22 cellular contexts compared by ENCODE assay signal in genomic region chr15:87706001-87706400, GRCh38.
DNase-seq lines count a peak whose midpoint lies in the region; ATAC-seq and TF ChIP-seq lines count a peak whose summit lies in the region.
"Had no signal": no experiment of that assay in that cellular context is flagged by ENCODE, and none has a peak within 500 bp of the region (broad histone marks: within the 10 kb centered on the region; RNA-seq: fewer than 3 reads in every experiment).

No MANE protein-coding gene starts in this region.

- H3K27ac ChIP-seq in WERI-Rb-1, result peak overlapping the region; percentile 88
- H3K27ac ChIP-seq in neural cell (ENCODE audit: low read length), result peak overlapping the region; percentile 85
- H3K27ac ChIP-seq: BLaER1 had no signal

- no peak overlapping the region for H3K9ac ChIP-seq in neural cell (ENCODE audit: low read length)
- H3K9ac ChIP-seq: BLaER1 had no signal

- no peak overlapping the region for H3K4me3 ChIP-seq in WERI-Rb-1 (ENCODE audit: low read depth, low read length)
- H3K4me3 ChIP-seq in neural cell (ENCODE audit: low read length), result no peak overlapping the region
- H3K4me3 ChIP-seq: BLaER1 had no signal

- H3K79me2 ChIP-seq in neural cell (replicated peaks; ENCODE audit: insufficient read depth, low read length), result no peaks in the 10 kb centered on the region

- H4K20me1 ChIP-seq in neural cell (ENCODE audit: insufficient read depth), result no peaks in the 10 kb centered on the region
- H4K20me1 ChIP-seq: BLaER1 had no signal

- no peaks in the 10 kb centered on the region for H3F3A ChIP-seq in neural cell (ENCODE audit: insufficient read depth, low read length, poor library complexity, severe bottlenecking)

- ATAC-seq in GM21619 (IDR thresholded peaks at IDR 0.05; ENCODE audit: unreplicated experiment) (no peak), GM18909 (IDR thresholded peaks at IDR 0.05; ENCODE audit: poor library complexity, unreplicated experiment) (no peak)

- no peak overlapping the region for H2AFZ ChIP-seq in neural cell (ENCODE audit: low read depth, low read length)

- no peak for TF ChIP-seq EP300 in neural cell (conservative IDR thresholded peaks at IDR 0.05; ENCODE audit: poor library complexity, severe bottlenecking)

- H3K9me3 ChIP-seq in WERI-Rb-1 (ENCODE audit: severe bottlenecking) (peaks cover 2% of the 10 kb centered on the region), neural cell (ENCODE audit: low read length) (no peaks in the 10 kb centered on the region)
- H3K9me3 ChIP-seq: BE2C, BLaER1 had no signal

- H3K4me2 ChIP-seq in neural cell (ENCODE audit: low read length), result no peak overlapping the region
- H3K4me2 ChIP-seq: BLaER1 had no signal

- H3K36me3 ChIP-seq in WERI-Rb-1 (no peaks in the 10 kb centered on the region), neural cell (ENCODE audit: insufficient read depth, low read length) (no peaks in the 10 kb centered on the region)
- H3K36me3 ChIP-seq: BE2C, BLaER1 had no signal

- DNase-seq in WERI-Rb-1 (no peak), cerebellum (ENCODE audit: low spot score) (peak; percentile 14), NCI-H2081 (lab: John Stamatoyannopoulos, UW) (no peak), NCI-H2029 treated with DMSO at 0.1 percent for 48 hours (lab: John Stamatoyannopoulos, UW) (no peak)
- DNase-seq: 8988T; ACHN; BE2C; CD4-positive, alpha-beta memory T cell; CD4-positive, CD25-positive, alpha-beta regulatory T cell; CD8-positive, alpha-beta memory T cell; COR-L47; DMS 273 treated with DMSO at 0.1 percent for 48 hours; DMS153; DMS53; DMS79; DND-41; EL; GF-D8 had no signal

- no peak for TF ChIP-seq CTCF in WERI-Rb-1 (IDR thresholded peaks at IDR 0.05; ENCODE audit: low read depth, low read length)
- TF ChIP-seq CTCF in neural cell (IDR thresholded peaks at IDR 0.05; ENCODE audit: poor library complexity, severe bottlenecking), result no peak

- H3K9me2 ChIP-seq in neural cell (ENCODE audit: insufficient read depth, low read length), result no peaks in the 10 kb centered on the region

- H3K27me3 ChIP-seq in WERI-Rb-1 (ENCODE audit: insufficient read depth, low read depth, severe bottlenecking), result no peaks in the 10 kb centered on the region
- no peaks in the 10 kb centered on the region for H3K27me3 ChIP-seq in neural cell (ENCODE audit: insufficient read depth, low read depth, low read length)
- H3K27me3 ChIP-seq: BE2C, BLaER1 had no signal

- TF ChIP-seq RAD21 in neural cell (conservative IDR thresholded peaks at IDR 0.05), result no peak

TF ChIP-seq in neural cell, 6 proteins besides CTCF, POLR2A, EP300 and RAD21:
- TF ChIP-seq EZH2 (IDR thresholded peaks at IDR 0.05; ENCODE audit: borderline replicate concordance, insufficient read depth, low read length, poor library complexity, severe bottlenecking) (no peak), MXI1 (conservative IDR thresholded peaks at IDR 0.05; ENCODE audit: poor library complexity, severe bottlenecking) (no peak), POLR2AphosphoS5 (IDR thresholded peaks at IDR 0.05) (no peak), TAF1 (IDR thresholded peaks at IDR 0.05; ENCODE audit: low read depth) (no peak), SMC3 (conservative IDR thresholded peaks at IDR 0.05; ENCODE audit: poor library complexity) (no peak)
- TF ChIP-seq, protein P1, sequence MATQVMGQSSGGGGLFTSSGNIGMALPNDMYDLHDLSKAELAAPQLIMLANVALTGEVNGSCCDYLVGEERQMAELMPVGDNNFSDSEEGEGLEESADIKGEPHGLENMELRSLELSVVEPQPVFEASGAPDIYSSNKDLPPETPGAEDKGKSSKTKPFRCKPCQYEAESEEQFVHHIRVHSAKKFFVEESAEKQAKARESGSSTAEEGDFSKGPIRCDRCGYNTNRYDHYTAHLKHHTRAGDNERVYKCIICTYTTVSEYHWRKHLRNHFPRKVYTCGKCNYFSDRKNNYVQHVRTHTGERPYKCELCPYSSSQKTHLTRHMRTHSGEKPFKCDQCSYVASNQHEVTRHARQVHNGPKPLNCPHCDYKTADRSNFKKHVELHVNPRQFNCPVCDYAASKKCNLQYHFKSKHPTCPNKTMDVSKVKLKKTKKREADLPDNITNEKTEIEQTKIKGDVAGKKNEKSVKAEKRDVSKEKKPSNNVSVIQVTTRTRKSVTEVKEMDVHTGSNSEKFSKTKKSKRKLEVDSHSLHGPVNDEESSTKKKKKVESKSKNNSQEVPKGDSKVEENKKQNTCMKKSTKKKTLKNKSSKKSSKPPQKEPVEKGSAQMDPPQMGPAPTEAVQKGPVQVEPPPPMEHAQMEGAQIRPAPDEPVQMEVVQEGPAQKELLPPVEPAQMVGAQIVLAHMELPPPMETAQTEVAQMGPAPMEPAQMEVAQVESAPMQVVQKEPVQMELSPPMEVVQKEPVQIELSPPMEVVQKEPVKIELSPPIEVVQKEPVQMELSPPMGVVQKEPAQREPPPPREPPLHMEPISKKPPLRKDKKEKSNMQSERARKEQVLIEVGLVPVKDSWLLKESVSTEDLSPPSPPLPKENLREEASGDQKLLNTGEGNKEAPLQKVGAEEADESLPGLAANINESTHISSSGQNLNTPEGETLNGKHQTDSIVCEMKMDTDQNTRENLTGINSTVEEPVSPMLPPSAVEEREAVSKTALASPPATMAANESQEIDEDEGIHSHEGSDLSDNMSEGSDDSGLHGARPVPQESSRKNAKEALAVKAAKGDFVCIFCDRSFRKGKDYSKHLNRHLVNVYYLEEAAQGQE (IDR thresholded peaks at IDR 0.05; ENCODE audit: borderline replicate concordance), result no peak
